Comparison of ENCODE assay signal across 11 cellular contexts in the genomic region with DNA sequence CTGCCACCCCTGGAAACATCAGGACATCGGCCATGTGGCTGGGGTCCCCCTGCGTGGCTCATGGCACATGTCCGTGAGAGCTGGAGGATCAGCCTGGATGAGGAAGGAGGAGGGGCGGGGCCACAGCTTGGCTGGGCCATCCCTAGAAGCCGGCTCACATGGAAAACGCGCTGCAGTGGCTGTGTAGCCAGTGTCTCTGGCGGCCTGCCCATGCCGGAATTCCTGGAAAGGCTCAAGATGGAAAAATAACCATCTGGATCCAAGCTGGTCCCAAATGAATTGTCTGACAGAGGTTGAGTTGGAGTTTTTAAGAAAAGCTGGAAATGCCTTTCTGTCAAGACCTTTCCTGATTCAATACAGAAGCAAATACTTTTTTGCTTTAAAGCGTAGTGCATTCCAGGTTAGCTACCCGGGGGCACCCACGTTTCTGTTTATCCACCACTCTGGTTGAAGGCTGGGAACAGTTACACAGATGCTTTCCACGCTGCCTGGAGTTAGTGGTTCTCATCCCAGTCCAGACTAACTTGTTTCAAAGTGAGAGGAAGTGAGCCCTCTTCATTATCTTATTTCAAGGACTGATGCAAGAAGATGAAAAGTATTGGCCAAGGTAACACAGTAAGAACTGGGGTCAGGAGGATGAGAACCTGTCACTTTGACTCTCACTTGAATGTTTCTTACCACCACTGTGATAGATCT.
A peak's percentile ranks its signal among the peaks of the same experiment; 100 is the strongest.
DNase-seq lines count a peak whose midpoint lies in the region; ATAC-seq and TF ChIP-seq lines count a peak whose summit lies in the region.
"Had no signal": no experiment of that assay in that cellular context is flagged by ENCODE, and none has a peak within 500 bp of the region (broad histone marks: within the 10 kb centered on the region; RNA-seq: fewer than 3 reads in every experiment).

No MANE protein-coding gene starts in this region.

- ATAC-seq in WTC11 = peak; percentile 73
- ATAC-seq: HCT116 had no signal

- H3K27me3 Mint-ChIP-seq in WTC11 (ENCODE audit: low read depth) = no peaks in the 10 kb centered on the region
- H3K27me3 Mint-ChIP-seq in type B pancreatic cell = no peaks in the 10 kb centered on the region
- H3K27me3 Mint-ChIP-seq in activated CD4-positive, alpha-beta T cell treated with anti-CD3 and anti-CD28 coated beads, Interleukin-2, amount 10 ng/mL, durations not matched to agents 24 days and 14 days = no peaks in the 10 kb centered on the region

- CTCF ChIA-PET in WTC11 (lab: Charles Lee) = interaction anchor here (1.2 to 1.7 kb wide), 3 partner anchors 51 to 426 kb away, joined by 4 to 11 read pairs (median 5); no protein-coding TSS in a partner anchor

- H3K27ac Mint-ChIP-seq in WTC11 (no peak overlapping the region), type B pancreatic cell (no peak overlapping the region)
- H3K27ac Mint-ChIP-seq in activated CD4-positive, alpha-beta T cell treated with anti-CD3 and anti-CD28 coated beads, Interleukin-2, amount 10 ng/mL, durations not matched to agents 24 days and 14 days = no peak overlapping the region

- DNase-seq in DMS 273 (lab: John Stamatoyannopoulos, UW; ENCODE audit: unreplicated experiment) (peak; percentile 95), WTC11 (ENCODE audit: low spot score) (peak; percentile 25), head of caudate nucleus (peak in 32 of 42 donors; percentile 27 to 79 (median 54)), posterior cingulate gyrus (peak; percentile 49 to 95 (median 72)), type B pancreatic cell (ENCODE audit: extremely low spot score, unreplicated experiment) (no peak), GM10266 (ENCODE audit: extremely low spot score) (no peak)
- no peak for DNase-seq in activated CD8-positive, alpha-beta memory T cell treated with anti-CD3 and anti-CD28 coated beads, Interleukin-2, amount 50 U/mL, for 48 hours
- DNase-seq in activated CD4-positive, alpha-beta T cell treated with anti-CD3 and anti-CD28 coated beads, Interleukin-2, amount 10 ng/mL, durations not matched to agents 24 days and 14 days = no peak
- DNase-seq: DND-41, NCI-H1436 treated with DMSO at 0.1 percent for 48 hours had no signal

- peaks cover 14% of the 10 kb centered on the region for H3K9me3 Mint-ChIP-seq in WTC11
- peaks cover 1% of the 10 kb centered on the region for H3K9me3 Mint-ChIP-seq in type B pancreatic cell
- H3K9me3 Mint-ChIP-seq in activated CD4-positive, alpha-beta T cell treated with anti-CD3 and anti-CD28 coated beads, Interleukin-2, amount 10 ng/mL, durations not matched to agents 24 days and 14 days = no peaks in the 10 kb centered on the region

- no peak overlapping the region for H3K4me3 Mint-ChIP-seq in WTC11
- no peak overlapping the region for H3K4me3 Mint-ChIP-seq in type B pancreatic cell
- H3K4me3 Mint-ChIP-seq in activated CD4-positive, alpha-beta T cell treated with anti-CD3 and anti-CD28 coated beads, Interleukin-2, amount 10 ng/mL, durations not matched to agents 24 days and 14 days = no peak overlapping the region

- TF ChIP-seq CTCF in WTC11 (IDR thresholded peaks at IDR 0.05) (no peak), type B pancreatic cell (conservative IDR thresholded peaks at IDR 0.05) (no peak), GM10266 (IDR thresholded peaks at IDR 0.05; ENCODE audit: control insufficient read depth, insufficient read depth, low read depth, missing control alignments) (no peak)

- intact Hi-C loops in head of caudate nucleus (cut with DNase I) (loop anchor here (10.0 kb wide), 1 partner anchor 167 kb away; no protein-coding TSS in a partner anchor), posterior cingulate gyrus (cut with DNase I) (no loop called here)
- intact Hi-C loops in activated CD4-positive, alpha-beta T cell treated with anti-CD3 and anti-CD28 coated beads, Interleukin-2, amount 10 ng/mL, durations not matched to agents 24 days and 14 days (cut with micrococcal nuclease) = no loop called here

- H3K36me3 Mint-ChIP-seq in WTC11 (no peaks in the 10 kb centered on the region), type B pancreatic cell (peaks cover 5% of the 10 kb centered on the region)
- H3K36me3 Mint-ChIP-seq in activated CD4-positive, alpha-beta T cell treated with anti-CD3 and anti-CD28 coated beads, Interleukin-2, amount 10 ng/mL, durations not matched to agents 24 days and 14 days (ENCODE audit: low read depth) = peaks cover 7% of the 10 kb centered on the region

- peaks cover 11% of the 10 kb centered on the region; the same call in 1 of the 2 replicates for H3K4me1 Mint-ChIP-seq in WTC11
- H3K4me1 Mint-ChIP-seq in type B pancreatic cell (ENCODE audit: unreplicated experiment) = peaks cover 18% of the 10 kb centered on the region
- peaks cover 6% of the 10 kb centered on the region for H3K4me1 Mint-ChIP-seq in activated CD4-positive, alpha-beta T cell treated with anti-CD3 and anti-CD28 coated beads, Interleukin-2, amount 10 ng/mL, durations not matched to agents 24 days and 14 days

- POLR2A ChIA-PET in WTC11 (lab: Charles Lee) = interaction anchor here (0.6 kb wide), 1 partner anchor 12 kb away, joined by 3 read pairs; no protein-coding TSS in a partner anchor

TF ChIP-seq in WTC11, 78 proteins besides CTCF, POLR2A, EP300 and RAD21 (continues in another document):
- no peak for TF ChIP-seq E2F4 (CRISPR knock-in tag; IDR thresholded peaks at IDR 0.05; ENCODE audit: borderline replicate concordance, low read depth)
- TF ChIP-seq ERG (CRISPR knock-in tag; IDR thresholded peaks at IDR 0.05) = no peak
- TF ChIP-seq GABPB1 (CRISPR knock-in tag; IDR thresholded peaks at IDR 0.05) = no peak
- TF ChIP-seq ZNF425 (CRISPR knock-in tag; conservative IDR thresholded peaks at IDR 0.05) = no peak
- TF ChIP-seq NFATC4 (CRISPR knock-in tag; IDR thresholded peaks at IDR 0.05) = no peak
- no peak for TF ChIP-seq MAX (CRISPR knock-in tag; IDR thresholded peaks at IDR 0.05)
- no peak for TF ChIP-seq CDX4 (CRISPR knock-in tag; IDR thresholded peaks at IDR 0.05; ENCODE audit: borderline replicate concordance)
- no peak for TF ChIP-seq ESRRA (CRISPR knock-in tag; IDR thresholded peaks at IDR 0.05; ENCODE audit: borderline replicate concordance)
- TF ChIP-seq TCF7 (CRISPR knock-in tag; IDR thresholded peaks at IDR 0.05; ENCODE audit: low read depth) = no peak

Comparison
In these comparisons a context has a peak if more than half of its experiments do, and no peak if none do; other contexts are left out.
1. DNase-seq: peak in DMS 273 (single experiment), WTC11 (single experiment), head of caudate nucleus (32 of 42) and posterior cingulate gyrus (10 of 10); none in type B pancreatic cell (single experiment), activated CD8-positive, alpha-beta memory T cell treated with anti-CD3 and anti-CD28 coated beads, Interleukin-2, amount 50 U/mL, for 48 hours (single experiment), GM10266 (single experiment) and activated CD4-positive, alpha-beta T cell treated with anti-CD3 and anti-CD28 coated beads, Interleukin-2, amount 10 ng/mL, durations not matched to agents 24 days and 14 days (single experiment).